29 cellular contexts compared by ENCODE assay signal in the genomic region with DNA sequence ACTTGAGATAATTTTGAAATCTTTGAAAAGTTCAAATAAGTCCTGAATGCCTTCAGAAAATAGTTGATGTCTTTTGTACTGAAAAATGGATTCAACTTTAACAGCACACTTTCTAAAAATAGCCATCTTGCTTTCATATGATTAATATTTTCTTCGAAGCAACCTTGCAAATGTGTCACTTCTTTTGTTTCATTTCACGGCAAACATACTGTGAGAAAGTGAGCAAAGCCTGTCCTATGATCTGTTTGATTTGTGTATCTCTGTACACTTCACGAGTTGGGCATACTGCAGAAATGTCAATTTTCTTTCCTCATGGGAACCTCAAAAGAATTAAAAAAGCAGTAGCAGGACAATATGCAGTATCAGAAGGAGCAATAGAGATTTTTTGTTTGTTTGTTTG.
"Had no signal": no experiment of that assay in that cellular context is flagged by ENCODE, and none has a peak within 500 bp of the region (broad histone marks: within the 10 kb centered on the region; RNA-seq: fewer than 3 reads in every experiment).

No MANE protein-coding gene starts in this region.

- H3K36me3 Mint-ChIP-seq: naive thymus-derived CD8-positive, alpha-beta T cell; stimulated activated effector memory CD8-positive, alpha-beta T cell treated with anti-CD3 and anti-CD28 coated beads, Interleukin-12 subunit alpha, Interleukin-12 subunit beta, amount 100 ng/mL, for 72 hours had no signal

- H3K27ac Mint-ChIP-seq: activated CD4-positive, alpha-beta T cell treated with anti-CD3 and anti-CD28 coated beads, Interleukin-2, amount 10 ng/mL, durations not matched to agents 7 days and 5 days; activated CD8-positive, alpha-beta T cell treated with anti-CD3 and anti-CD28 coated beads, Interleukin-2, amount 10 ng/mL, durations not matched to agents 7 days and 5 days; activated naive CD8-positive, alpha-beta T cell treated with anti-CD3 and anti-CD28 coated beads, Interleukin-2, amount 50 U/mL, for 24 hours; activated T-helper 1 cell treated with anti-CD3 and anti-CD28 coated beads, Interleukin-12 subunit alpha, Interleukin-12 subunit beta, Interleukin-2, Interleukin-4 antibody, amounts not matched to agents 30 ng/mL and 10 ng/mL and 1 ng/mL, durations not matched to agents 14 hours and 24 hours and 36 hours; effector memory CD8-positive, alpha-beta T cell; naive thymus-derived CD8-positive, alpha-beta T cell; stimulated activated effector memory CD8-positive, alpha-beta T cell treated with anti-CD3 and anti-CD28 coated beads, Interleukin-12 subunit alpha, Interleukin-12 subunit beta, amount 100 ng/mL, for 72 hours; stimulated activated naive CD8-positive, alpha-beta T cell treated with anti-CD3 and anti-CD28 coated beads, Interleukin-15, amount 100 ng/mL, for 72 hours; T-helper 2 cell treated with Interferon-gamma antibody and Interleukin-4, amounts not matched to agents 5 μg/mL and 100 μg/mL, for 36 hours had no signal

- H3K27me3 ChIP-seq: body of pancreas, esophagus muscularis mucosa, gastrocnemius medialis, pancreas, right atrium auricular region, tibial nerve, uterus had no signal

- H3K4me3 ChIP-seq: body of pancreas, esophagus muscularis mucosa, gastrocnemius medialis, lower lobe of right lung, pancreas, psoas muscle, right atrium auricular region, tibial nerve, uterus had no signal

- H3K27ac ChIP-seq: esophagus muscularis mucosa, gastrocnemius medialis, lower lobe of right lung, pancreas, psoas muscle, right atrium auricular region, tibial nerve, VCaP had no signal

- FAIRE-seq: colon, endothelial cell of umbilical vein, pancreas had no signal

- H3K9me3 ChIP-seq: body of pancreas, esophagus muscularis mucosa, gastrocnemius medialis, lower lobe of right lung, pancreas, psoas muscle, right atrium auricular region, tibial nerve, uterus had no signal

- H3K9me3 Mint-ChIP-seq: activated CD4-positive, alpha-beta T cell treated with anti-CD3 and anti-CD28 coated beads, Interleukin-2, amount 10 ng/mL, durations not matched to agents 7 days and 5 days; activated naive CD8-positive, alpha-beta T cell treated with anti-CD3 and anti-CD28 coated beads, Interleukin-2, amount 50 U/mL, for 24 hours; activated T-helper 1 cell treated with anti-CD3 and anti-CD28 coated beads, Interleukin-12 subunit alpha, Interleukin-12 subunit beta, Interleukin-2, Interleukin-4 antibody, amounts not matched to agents 30 ng/mL and 10 ng/mL and 1 ng/mL, durations not matched to agents 14 hours and 24 hours and 36 hours had no signal

- ATAC-seq: activated CD8-positive, alpha-beta T cell treated with anti-CD3 and anti-CD28 coated beads, Interleukin-2, amount 10 ng/mL, durations not matched to agents 7 days and 5 days; activated naive CD8-positive, alpha-beta T cell treated with anti-CD3 and anti-CD28 coated beads, Interleukin-2, amount 50 U/mL, for 24 hours; effector memory CD8-positive, alpha-beta T cell; gastrocnemius medialis; lower lobe of right lung; naive thymus-derived CD8-positive, alpha-beta T cell; psoas muscle; stimulated activated effector memory CD8-positive, alpha-beta T cell treated with anti-CD3 and anti-CD28 coated beads, Interleukin-12 subunit alpha, Interleukin-12 subunit beta, amount 100 ng/mL, for 72 hours; stimulated activated naive CD8-positive, alpha-beta T cell treated with anti-CD3 and anti-CD28 coated beads, Interleukin-15, amount 100 ng/mL, for 72 hours had no signal

- H3K4me1 ChIP-seq: body of pancreas, esophagus muscularis mucosa, gastrocnemius medialis, lower lobe of right lung, pancreas, psoas muscle, right atrium auricular region had no signal

- H3K36me3 ChIP-seq: esophagus muscularis mucosa, gastrocnemius medialis, lower lobe of right lung, pancreas, right atrium auricular region, tibial nerve, uterus had no signal

- H3K27me3 Mint-ChIP-seq: activated CD4-positive, alpha-beta T cell treated with anti-CD3 and anti-CD28 coated beads, Interleukin-2, amount 10 ng/mL, durations not matched to agents 7 days and 5 days; activated naive CD8-positive, alpha-beta T cell treated with anti-CD3 and anti-CD28 coated beads, Interleukin-2, amount 50 U/mL, for 24 hours; effector memory CD8-positive, alpha-beta T cell; naive thymus-derived CD8-positive, alpha-beta T cell; stimulated activated naive CD8-positive, alpha-beta T cell treated with anti-CD3 and anti-CD28 coated beads, Interleukin-15, amount 100 ng/mL, for 72 hours had no signal

- DNase-seq: activated CD4-positive, alpha-beta T cell treated with anti-CD3 and anti-CD28 coated beads, Interleukin-2, amount 10 ng/mL, durations not matched to agents 7 days and 5 days; activated CD4-positive, CD25-positive, alpha-beta regulatory T cell treated with anti-CD3 and anti-CD28 coated beads, Interleukin-2, amount 50 U/mL, for 72 hours; activated CD8-positive, alpha-beta T cell treated with anti-CD3 and anti-CD28 coated beads, Interleukin-2, amount 10 ng/mL, durations not matched to agents 7 days and 5 days; activated gamma-delta T cell; activated naive CD4-positive, alpha-beta T cell treated with anti-CD3 and anti-CD28 coated beads, Interleukin-2, amount 50 U/mL, for 16 hours; activated naive CD8-positive, alpha-beta T cell treated with anti-CD3 and anti-CD28 coated beads, Interleukin-2, amount 50 U/mL, for 24 hours; central memory CD4-positive, alpha-beta T cell; effector memory CD8-positive, alpha-beta T cell; gastrocnemius medialis; head of caudate nucleus; islet precursor cell; lower lobe of right lung; mesendoderm; naive thymus-derived CD8-positive, alpha-beta T cell; pancreas; psoas muscle; stimulated activated CD4-positive, alpha-beta T cell treated with anti-CD3 and anti-CD28 coated beads, Interleukin-2, amount 100 ng/mL, for 24 hours; stimulated activated naive CD8-positive, alpha-beta T cell treated with anti-CD3 and anti-CD28 coated beads, Interleukin-15, amount 100 ng/mL, for 72 hours; uterus had no signal

- H3K4me1 Mint-ChIP-seq: activated CD4-positive, alpha-beta T cell treated with anti-CD3 and anti-CD28 coated beads, Interleukin-2, amount 10 ng/mL, durations not matched to agents 7 days and 5 days; activated naive CD8-positive, alpha-beta T cell treated with anti-CD3 and anti-CD28 coated beads, Interleukin-2, amount 50 U/mL, for 24 hours; naive thymus-derived CD8-positive, alpha-beta T cell; stimulated activated effector memory CD8-positive, alpha-beta T cell treated with anti-CD3 and anti-CD28 coated beads, Interleukin-12 subunit alpha, Interleukin-12 subunit beta, amount 100 ng/mL, for 72 hours; stimulated activated naive CD8-positive, alpha-beta T cell treated with anti-CD3 and anti-CD28 coated beads, Interleukin-15, amount 100 ng/mL, for 72 hours had no signal

- H3K4me3 Mint-ChIP-seq: activated CD4-positive, alpha-beta T cell treated with anti-CD3 and anti-CD28 coated beads, Interleukin-2, amount 10 ng/mL, durations not matched to agents 7 days and 5 days; activated CD8-positive, alpha-beta T cell treated with anti-CD3 and anti-CD28 coated beads, Interleukin-2, amount 10 ng/mL, durations not matched to agents 7 days and 5 days; activated naive CD8-positive, alpha-beta T cell treated with anti-CD3 and anti-CD28 coated beads, Interleukin-2, amount 50 U/mL, for 24 hours; activated T-helper 1 cell treated with anti-CD3 and anti-CD28 coated beads, Interleukin-12 subunit alpha, Interleukin-12 subunit beta, Interleukin-2, Interleukin-4 antibody, amounts not matched to agents 30 ng/mL and 10 ng/mL and 1 ng/mL, durations not matched to agents 14 hours and 24 hours and 36 hours; effector memory CD8-positive, alpha-beta T cell; naive thymus-derived CD8-positive, alpha-beta T cell; stimulated activated effector memory CD8-positive, alpha-beta T cell treated with anti-CD3 and anti-CD28 coated beads, Interleukin-12 subunit alpha, Interleukin-12 subunit beta, amount 100 ng/mL, for 72 hours; stimulated activated naive CD8-positive, alpha-beta T cell treated with anti-CD3 and anti-CD28 coated beads, Interleukin-15, amount 100 ng/mL, for 72 hours; T-helper 2 cell treated with Interferon-gamma antibody and Interleukin-4, amounts not matched to agents 5 μg/mL and 100 μg/mL, for 36 hours had no signal
